ENCODE assay signal across 9 cellular contexts in the genomic region with DNA sequence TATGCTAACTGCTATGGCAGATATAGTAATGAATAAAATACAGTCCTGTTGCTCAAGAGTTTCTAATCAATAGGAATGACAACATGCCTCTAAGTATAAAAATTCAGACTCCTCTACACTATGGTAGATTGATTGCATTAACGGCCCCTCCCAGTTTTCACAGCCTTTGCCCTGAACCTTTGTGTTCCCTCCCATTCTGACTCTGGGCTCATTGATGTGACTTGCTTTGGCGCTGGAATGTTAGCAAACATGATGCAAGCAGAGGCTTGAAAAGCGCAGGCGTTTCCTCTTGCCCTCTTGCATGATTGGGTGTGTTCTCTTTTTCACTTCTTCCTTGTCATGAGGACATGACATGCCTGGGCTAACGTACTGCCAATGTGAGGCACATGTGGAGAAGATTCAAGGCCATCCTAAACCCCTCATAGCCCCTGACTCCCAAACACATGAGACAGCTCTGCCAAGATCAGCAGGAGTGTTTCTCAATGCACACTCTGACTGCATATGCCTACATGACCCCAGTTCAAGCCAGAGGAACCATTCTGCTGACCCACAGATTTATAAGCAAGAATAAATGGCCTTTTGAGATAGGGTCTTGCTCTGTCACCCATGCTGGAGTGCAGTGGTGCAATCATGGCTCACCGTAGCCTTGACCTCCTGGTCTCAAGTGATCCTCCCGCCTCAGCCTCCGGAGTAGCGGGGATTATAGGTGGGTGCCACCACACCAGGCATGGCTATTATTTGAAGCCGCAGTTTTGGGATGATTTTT. TPM values are rescaled to one million over a fixed set of nuclear protein-coding genes. Genes with fewer than 3 reads are reported as not detected.
DNase-seq lines count a peak whose midpoint lies in the region; ATAC-seq, FAIRE-seq and TF ChIP-seq lines count a peak whose summit lies in the region.
"Had no signal": no experiment of that assay in that cellular context is flagged by ENCODE, and none has a peak within 500 bp of the region (broad histone marks: within the 10 kb centered on the region; RNA-seq: fewer than 3 reads in every experiment).

No MANE protein-coding gene starts in this region.

- no peak for TF ChIP-seq CTCF in A549 (IDR thresholded peaks at IDR 0.05)
- no peak for TF ChIP-seq CTCF in colonic mucosa (IDR thresholded peaks at IDR 0.05)

- H3K36me3 ChIP-seq in colonic mucosa = no peaks in the 10 kb centered on the region
- H3K36me3 ChIP-seq in CD8-positive, alpha-beta memory T cell (ENCODE audit: insufficient read depth, low read length) = no peaks in the 10 kb centered on the region

- peak; percentile 79 to 83 for ATAC-seq in A549
- ATAC-seq in GM18505 (IDR thresholded peaks at IDR 0.05; ENCODE audit: unreplicated experiment) = no peak

- H3K27ac Mint-ChIP-seq in CD8-positive, alpha-beta memory T cell = peak overlapping the region in 1 of 8 donors; percentile 34

- H3K4me2 ChIP-seq in A549 = peak overlapping the region; percentile 54

- H3K27me3 Mint-ChIP-seq in CD8-positive, alpha-beta memory T cell = peaks cover 0 to 3% of the 10 kb centered on the region in 2 donors

- no peaks in the 10 kb centered on the region for H3K27me3 ChIP-seq in colonic mucosa
- no peaks in the 10 kb centered on the region for H3K27me3 ChIP-seq in CD8-positive, alpha-beta memory T cell (ENCODE audit: insufficient read depth, low read length, poor library complexity, severe bottlenecking)

- WGBS in A549 (ENCODE audit: missing lambda C conversion rate) = 52% methylated on average over 10 of the region's 10 CpGs

- no peak for TF ChIP-seq POLR2A in A549 (IDR thresholded peaks at IDR 0.05; ENCODE audit: low read length)
- no peak for TF ChIP-seq POLR2A in GM18505 (IDR thresholded peaks at IDR 0.05; ENCODE audit: borderline replicate concordance, extremely low read depth, insufficient read depth, insufficient read length)

- CTCF ChIA-PET in A549 (lab: Yijun Ruan, JAX) = no interaction called here
- CTCF ChIA-PET in CD8-positive, alpha-beta memory T cell (lab: Charles Lee) = no interaction called here

- H3K9me3 Mint-ChIP-seq in CD8-positive, alpha-beta memory T cell = no peaks in the 10 kb centered on the region

- no peak overlapping the region for H3K4me3 ChIP-seq in A549
- H3K4me3 ChIP-seq in colonic mucosa = no peak overlapping the region
- no peak overlapping the region for H3K4me3 ChIP-seq in CD8-positive, alpha-beta memory T cell (ENCODE audit: low read length)

- intact Hi-C loops in colonic mucosa (cut with DNase I) = loop anchor here (10.0 kb wide), 2 partner anchors 158 to 172 kb away; no protein-coding TSS in a partner anchor

- H3K9ac ChIP-seq in colonic mucosa (ENCODE audit: low read depth in 2 of 2, low read length in 2 of 2) = peak overlapping the region in 1 of 2 donors; percentile 1

- no peak for TF ChIP-seq RAD21 in A549 (conservative IDR thresholded peaks at IDR 0.05 in 1 of 2, IDR thresholded peaks at IDR 0.05 in 1 of 2)

- DNase-seq in A549 (ENCODE audit: low read depth in 1 of 2, low spot score in 1 of 2) = peak in 1 of 2 experiments; percentile 76
- peak; percentile 81 for DNase-seq in HT-29 (ENCODE audit: low spot score)
- DNase-seq in colonic mucosa = peak; percentile 87
- peak; percentile 34 for DNase-seq in midbrain (lab: John Stamatoyannopoulos, UW)
- DNase-seq in NCI-H1105 treated with DMSO at 0.1 percent for 48 hours (lab: John Stamatoyannopoulos, UW) = no peak
- DNase-seq in CD8-positive, alpha-beta memory T cell = no peak
- DNase-seq in stimulated activated CD4-positive, alpha-beta T cell treated with anti-CD3 and anti-CD28 coated beads, Interleukin-4, amount 100 ng/mL, for 1 hour = no peak
- DNase-seq: NCI-H2171 treated with DMSO at 0.1 percent for 48 hours had no signal

- H3K4me3 Mint-ChIP-seq in CD8-positive, alpha-beta memory T cell = no peak overlapping the region

- H3K27ac ChIP-seq in A549 (peak overlapping the region; percentile 73), colonic mucosa (peak overlapping the region; percentile 53)
- no peak overlapping the region for H3K27ac ChIP-seq in CD8-positive, alpha-beta memory T cell (ENCODE audit: low read depth, low read length)

- peaks cover 0 to 3% (median 0%) of the 10 kb centered on the region in 3 donors for H3K36me3 Mint-ChIP-seq in CD8-positive, alpha-beta memory T cell

- no peak for FAIRE-seq in A549 (lab: Jason Lieb, UNC)

- POLR2A ChIA-PET in A549 (lab: Yijun Ruan, JAX) = no interaction called here
- POLR2A ChIA-PET in CD8-positive, alpha-beta memory T cell (lab: Charles Lee) = no interaction called here

- TF ChIP-seq EP300 in A549 (IDR thresholded peaks at IDR 0.05) = no peak

- H3K4me1 Mint-ChIP-seq in CD8-positive, alpha-beta memory T cell = peaks cover 0 to 19% (median 12%) of the 10 kb centered on the region in 3 donors

- no peaks in the 10 kb centered on the region for H3K9me3 ChIP-seq in A549
- H3K9me3 ChIP-seq in colonic mucosa = no peaks in the 10 kb centered on the region
- H3K9me3 ChIP-seq in CD8-positive, alpha-beta memory T cell (ENCODE audit: low read length) = no peaks in the 10 kb centered on the region

- H3K4me1 ChIP-seq in A549 (peaks cover 17% of the 10 kb centered on the region), colonic mucosa (peaks cover 5% of the 10 kb centered on the region)
- no peaks in the 10 kb centered on the region for H3K4me1 ChIP-seq in CD8-positive, alpha-beta memory T cell (ENCODE audit: insufficient read depth, low read length)

TF ChIP-seq in A549, 52 proteins besides CTCF, POLR2A, EP300 and RAD21:
- TF ChIP-seq ZC3H11A (IDR thresholded peaks at IDR 0.05) (no peak), CEBPB (IDR thresholded peaks at IDR 0.05) (0 out of 4 replicates have a peak, but pooled peaks of 1 of the 2 experiments have one; percentile 26)
- TF ChIP-seq, protein P1, sequence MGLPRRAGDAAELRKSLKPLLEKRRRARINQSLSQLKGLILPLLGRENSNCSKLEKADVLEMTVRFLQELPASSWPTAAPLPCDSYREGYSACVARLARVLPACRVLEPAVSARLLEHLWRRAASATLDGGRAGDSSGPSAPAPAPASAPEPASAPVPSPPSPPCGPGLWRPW (IDR thresholded peaks at IDR 0.05) = no peak

RNA-seq across cellular contexts. Expression of gene CD28, which starts 49.7 kb away (rescaled TPM):
- not detected in 2 replicates for polyA plus RNA-seq in A549 (2011; rRNA removed)
- polyA plus RNA-seq in A549 (2012; cell fraction: cytosol; rRNA removed) = not detected in 2 replicates
- polyA plus RNA-seq in A549 (2012; cell fraction: nucleus; rRNA removed) = not detected in 2 replicates
- not detected in 3 replicates for polyA plus RNA-seq in A549 (2017; fragmentation: RNase III; extraction: RNeasy Plus Mini Kit Qiagen cat#74134 plus additional on column Dnase treatment)
- polyA minus RNA-seq in A549 (2011; rRNA and poly(A)+ RNA removed) = not detected in 2 replicates
- not detected in 2 replicates for total RNA-seq in HT-29 (2014; rRNA removed; shearing (Covaris generic))
- 1 to 10 TPM; 1.5 to 1.9 TPM for total RNA-seq in colonic mucosa
- 10 to 100 TPM; 64.1 to 66.4 TPM for total RNA-seq in CD8-positive, alpha-beta memory T cell
- polyA plus RNA-seq in CD8-positive, alpha-beta memory T cell = 61.1 TPM

Comparison
In these comparisons a context has a peak if more than half of its experiments do, and no peak if none do; other contexts are left out.
1. DNase-seq: peak in HT-29 (single experiment), colonic mucosa (single experiment) and midbrain (single experiment); none in NCI-H1105 treated with DMSO at 0.1 percent for 48 hours (single experiment), CD8-positive, alpha-beta memory T cell (0 of 5) and stimulated activated CD4-positive, alpha-beta T cell treated with anti-CD3 and anti-CD28 coated beads, Interleukin-4, amount 100 ng/mL, for 1 hour (single experiment).
2. RNA of gene CD28, which starts 49.7 kb away (total RNA-seq): 64.1 to 66.4 TPM in CD8-positive, alpha-beta memory T cell; 1.5 to 1.9 TPM in colonic mucosa and not detected in HT-29; every median in the first group is over 10 times any median in the second.